Comparison of ENCODE assay signal across 8 cellular contexts in genomic region chr6:31793927-31794245, GRCh38. TPM values are rescaled to one million over a fixed set of nuclear protein-coding genes. Genes with fewer than 3 reads are reported as not detected.
DNase-seq lines count a peak whose midpoint lies in the region; ATAC-seq and TF ChIP-seq lines count a peak whose summit lies in the region.
"Not testable (repeated sequence)": the region's sequence is repeated elsewhere in the genome, so short reads cannot be mapped to it uniquely, and the experiment has no call there.

No MANE protein-coding gene starts in this region.

- H3K36me3 Mint-ChIP-seq in CD8-positive, alpha-beta memory T cell = peaks cover 3 to 35% (median 5%) of the 10 kb centered on the region in 3 donors
- H3K36me3 Mint-ChIP-seq in activated naive CD8-positive, alpha-beta T cell treated with anti-CD3 and anti-CD28 coated beads, Interleukin-2, amount 10 ng/mL, durations not matched to agents 7 days and 5 days = peaks cover 24% of the 10 kb centered on the region
- H3K36me3 Mint-ChIP-seq in endodermal cell (ENCODE audit: low read depth) (peaks cover 30% of the 10 kb centered on the region), osteocyte (ENCODE audit: unreplicated experiment) (peaks cover 11% of the 10 kb centered on the region)
- H3K36me3 Mint-ChIP-seq in type B pancreatic cell = not testable (repeated sequence)

- not testable (repeated sequence) for ATAC-seq in activated naive CD8-positive, alpha-beta T cell treated with anti-CD3 and anti-CD28 coated beads, Interleukin-2, amount 10 ng/mL, durations not matched to agents 7 days and 5 days (ENCODE audit: low read depth)

- POLR2A ChIA-PET in CD8-positive, alpha-beta memory T cell (lab: Charles Lee); activated naive CD8-positive, alpha-beta T cell treated with anti-CD3 and anti-CD28 coated beads, Interleukin-2, amount 10 ng/mL, durations not matched to agents 7 days and 5 days (lab: Charles Lee): not testable (repeated sequence)

- H3K36me3 ChIP-seq in CD8-positive, alpha-beta memory T cell (ENCODE audit: insufficient read depth, low read length); kidney epithelial cell (ENCODE audit: control insufficient read depth, insufficient read depth, low read length): not testable (repeated sequence)
- peaks cover 59% of the 10 kb centered on the region for H3K36me3 ChIP-seq in KOPT-K1 (ENCODE audit: insufficient read depth, low read length)
- peaks cover 50% of the 10 kb centered on the region for H3K36me3 ChIP-seq in endodermal cell (ENCODE audit: control insufficient read depth, insufficient read depth, low read length)

- H3K9me3 ChIP-seq in CD8-positive, alpha-beta memory T cell (ENCODE audit: low read length); KOPT-K1 (ENCODE audit: insufficient read depth, low read length, poor library complexity, severe bottlenecking); endodermal cell (ENCODE audit: control insufficient read depth, low read length): not testable (repeated sequence)

- CTCF ChIA-PET in CD8-positive, alpha-beta memory T cell (lab: Charles Lee) = interaction anchor here (1.5 kb wide), 1 partner anchor 24 kb away, joined by 4 read pairs; no protein-coding TSS in a partner anchor

- not testable (repeated sequence) for H3K27me3 Mint-ChIP-seq in CD8-positive, alpha-beta memory T cell; activated naive CD8-positive, alpha-beta T cell treated with anti-CD3 and anti-CD28 coated beads, Interleukin-2, amount 10 ng/mL, durations not matched to agents 7 days and 5 days; endodermal cell (ENCODE audit: insufficient read depth); osteocyte (ENCODE audit: unreplicated experiment); type B pancreatic cell

- not testable (repeated sequence) for DNase-seq in CD8-positive, alpha-beta memory T cell; activated naive CD8-positive, alpha-beta T cell treated with anti-CD3 and anti-CD28 coated beads, Interleukin-2, amount 10 ng/mL, durations not matched to agents 7 days and 5 days; endodermal cell; kidney epithelial cell (ENCODE audit: low read depth); osteocyte (ENCODE audit: extremely low spot score, unreplicated experiment); type B pancreatic cell (ENCODE audit: extremely low spot score, unreplicated experiment)

- H3K4me3 Mint-ChIP-seq in CD8-positive, alpha-beta memory T cell = peak overlapping the region; percentile 72 to 97 (median 94)
- H3K4me3 Mint-ChIP-seq in activated naive CD8-positive, alpha-beta T cell treated with anti-CD3 and anti-CD28 coated beads, Interleukin-2, amount 10 ng/mL, durations not matched to agents 7 days and 5 days = peak overlapping the region; percentile 98
- peak overlapping the region; percentile 97 for H3K4me3 Mint-ChIP-seq in endodermal cell
- peak overlapping the region; percentile 99 for H3K4me3 Mint-ChIP-seq in osteocyte (ENCODE audit: unreplicated experiment)
- peak overlapping the region; percentile 84 for H3K4me3 Mint-ChIP-seq in type B pancreatic cell

- H3K27ac ChIP-seq in CD8-positive, alpha-beta memory T cell (ENCODE audit: low read depth, low read length) = peak overlapping the region; percentile 87
- H3K27ac ChIP-seq in KOPT-K1 (ENCODE audit: low read depth, low read length, poor library complexity, severe bottlenecking) (peak overlapping the region; percentile 96), VCaP (peak overlapping the region; percentile 96)
- H3K27ac ChIP-seq in endodermal cell (ENCODE audit: low read depth, low read length) = not testable (repeated sequence)

- H3K9me3 Mint-ChIP-seq in CD8-positive, alpha-beta memory T cell; activated naive CD8-positive, alpha-beta T cell treated with anti-CD3 and anti-CD28 coated beads, Interleukin-2, amount 10 ng/mL, durations not matched to agents 7 days and 5 days; endodermal cell; osteocyte (ENCODE audit: unreplicated experiment); type B pancreatic cell: not testable (repeated sequence)

- not testable (repeated sequence) for TF ChIP-seq CTCF in VCaP (conservative IDR thresholded peaks at IDR 0.05); endodermal cell (conservative IDR thresholded peaks at IDR 0.05); kidney epithelial cell (IDR thresholded peaks at IDR 0.05; ENCODE audit: insufficient read depth, low read length, poor library complexity, severe bottlenecking); osteocyte (IDR thresholded peaks at IDR 0.05); type B pancreatic cell (conservative IDR thresholded peaks at IDR 0.05)

- H3K9ac ChIP-seq in endodermal cell (ENCODE audit: extremely low read depth, low read length, poor library complexity, severe bottlenecking) = peak overlapping the region; percentile 87

- not testable (repeated sequence) for H3K27me3 ChIP-seq in CD8-positive, alpha-beta memory T cell (ENCODE audit: insufficient read depth, low read length, poor library complexity, severe bottlenecking); endodermal cell (ENCODE audit: control insufficient read depth, insufficient read depth, low read length, poor library complexity, severe bottlenecking); kidney epithelial cell (ENCODE audit: control insufficient read depth, insufficient read depth, low read length)

- H3K4me3 ChIP-seq in CD8-positive, alpha-beta memory T cell (ENCODE audit: low read length) = peak overlapping the region; percentile 82
- H3K4me3 ChIP-seq in endodermal cell (ENCODE audit: low read length) (peak overlapping the region; percentile 95), kidney epithelial cell (ENCODE audit: low read depth, low read length) (peak overlapping the region; percentile 75)

- H3K27ac Mint-ChIP-seq in CD8-positive, alpha-beta memory T cell = peak overlapping the region; percentile 65 to 96 (median 88)
- peak overlapping the region; percentile 82 for H3K27ac Mint-ChIP-seq in activated naive CD8-positive, alpha-beta T cell treated with anti-CD3 and anti-CD28 coated beads, Interleukin-2, amount 10 ng/mL, durations not matched to agents 7 days and 5 days
- not testable (repeated sequence) for H3K27ac Mint-ChIP-seq in endodermal cell
- H3K27ac Mint-ChIP-seq in osteocyte (ENCODE audit: unreplicated experiment) (peak overlapping the region; percentile 99), type B pancreatic cell (peak overlapping the region; percentile 70)

- H3K4me1 Mint-ChIP-seq in CD8-positive, alpha-beta memory T cell = peaks cover 38 to 60% (median 40%) of the 10 kb centered on the region in 3 donors
- peaks cover 34% of the 10 kb centered on the region for H3K4me1 Mint-ChIP-seq in activated naive CD8-positive, alpha-beta T cell treated with anti-CD3 and anti-CD28 coated beads, Interleukin-2, amount 10 ng/mL, durations not matched to agents 7 days and 5 days
- H3K4me1 Mint-ChIP-seq in endodermal cell (peaks cover 11% of the 10 kb centered on the region), osteocyte (ENCODE audit: unreplicated experiment) (peaks cover 17% of the 10 kb centered on the region), type B pancreatic cell (ENCODE audit: unreplicated experiment) (peaks cover 15% of the 10 kb centered on the region)

- WGBS in endodermal cell (ENCODE audit: insufficient coverage in 1 of 2, insufficient read length in 1 of 2), 2 experiments = 97 to 100% methylated on average over 5 to 6 of the region's 6 CpGs

- H3K4me1 ChIP-seq in CD8-positive, alpha-beta memory T cell (ENCODE audit: insufficient read depth, low read length) = peaks cover 46% of the 10 kb centered on the region
- not testable (repeated sequence) for H3K4me1 ChIP-seq in endodermal cell (ENCODE audit: control insufficient read depth, insufficient read depth, low read length)

RNA-seq across cellular contexts. Expression of gene VARS1, which starts 1.7 kb away (rescaled TPM):
- 100 to 1,000 TPM; 179 to 180 TPM for total RNA-seq in CD8-positive, alpha-beta memory T cell
- 47.5 TPM for polyA plus RNA-seq in CD8-positive, alpha-beta memory T cell
- 10 to 100 TPM; 68.2 to 75.3 TPM for total RNA-seq in activated naive CD8-positive, alpha-beta T cell treated with anti-CD3 and anti-CD28 coated beads, Interleukin-2, amount 10 ng/mL, durations not matched to agents 7 days and 5 days
- total RNA-seq in endodermal cell (10 to 100 TPM; 81.4 to 83.1 TPM), kidney epithelial cell (165 and 181 TPM in 2 replicates), osteocyte (73.0 and 73.4 TPM in 2 replicates), type B pancreatic cell (ENCODE audit: low replicate concordance) (89.0 and 104 TPM in 2 replicates)
- 76.2 TPM for polyA plus RNA-seq in endodermal cell (2013, experiment 1 of 2)
- polyA plus RNA-seq in endodermal cell (2013, experiment 2 of 2) = 67.5 TPM

RNA-seq across cellular contexts. Expression of gene LSM2, which starts 12.9 kb away (rescaled TPM):
- total RNA-seq in CD8-positive, alpha-beta memory T cell = 100 to 1,000 TPM; 160 to 172 TPM
- 80.8 TPM for polyA plus RNA-seq in CD8-positive, alpha-beta memory T cell
- total RNA-seq in activated naive CD8-positive, alpha-beta T cell treated with anti-CD3 and anti-CD28 coated beads, Interleukin-2, amount 10 ng/mL, durations not matched to agents 7 days and 5 days = 10 to 100 TPM; 89.9 to 97.9 TPM
- total RNA-seq in endodermal cell = 100 to 1,000 TPM; 106 to 119 TPM
- polyA plus RNA-seq in endodermal cell (2013, experiment 1 of 2) = 131 TPM
- polyA plus RNA-seq in endodermal cell (2013, experiment 2 of 2) = 120 TPM
- total RNA-seq in kidney epithelial cell = 78.6 and 89.0 TPM in 2 replicates
- 50.6 and 54.3 TPM in 2 replicates for total RNA-seq in osteocyte
- total RNA-seq in type B pancreatic cell (ENCODE audit: low replicate concordance) = 57.9 and 74.5 TPM in 2 replicates

RNA-seq across cellular contexts. Expression of gene VWA7, which starts 16.8 kb away (rescaled TPM):
- 1 to 10 TPM; 1.4 to 1.7 TPM for total RNA-seq in CD8-positive, alpha-beta memory T cell
- 2.5 TPM for polyA plus RNA-seq in CD8-positive, alpha-beta memory T cell
- total RNA-seq in activated naive CD8-positive, alpha-beta T cell treated with anti-CD3 and anti-CD28 coated beads, Interleukin-2, amount 10 ng/mL, durations not matched to agents 7 days and 5 days = 1 to 10 TPM; 5.2 to 5.7 TPM
- total RNA-seq in endodermal cell = under 1 TPM; 0.64 to 0.95 TPM
- 1.2 TPM for polyA plus RNA-seq in endodermal cell (2013, experiment 1 of 2)
- 0.70 TPM for polyA plus RNA-seq in endodermal cell (2013, experiment 2 of 2)
- total RNA-seq in kidney epithelial cell = 1.5 and 3.1 TPM in 2 replicates
- total RNA-seq in osteocyte = 0.50 and 0.94 TPM in 2 replicates
- 6.1 and 6.4 TPM in 2 replicates for total RNA-seq in type B pancreatic cell (ENCODE audit: low replicate concordance)

RNA-seq across cellular contexts. Expression of gene HSPA1L, which starts 21.2 kb away (rescaled TPM):
- 1 to 10 TPM; 3.5 to 3.8 TPM for total RNA-seq in CD8-positive, alpha-beta memory T cell
- 3.0 TPM for polyA plus RNA-seq in CD8-positive, alpha-beta memory T cell
- 1 to 10 TPM; 3.3 to 4.5 TPM for total RNA-seq in activated naive CD8-positive, alpha-beta T cell treated with anti-CD3 and anti-CD28 coated beads, Interleukin-2, amount 10 ng/mL, durations not matched to agents 7 days and 5 days
- total RNA-seq in endodermal cell (1 to 10 TPM; 1.2 to 1.5 TPM), kidney epithelial cell (0.46 and 1.1 TPM in 2 replicates), osteocyte (1.1 and 1.7 TPM in 2 replicates), type B pancreatic cell (ENCODE audit: low replicate concordance) (1.8 and 1.9 TPM in 2 replicates)
- polyA plus RNA-seq in endodermal cell (2013, experiment 1 of 2) = 1.1 TPM
- 1.4 TPM for polyA plus RNA-seq in endodermal cell (2013, experiment 2 of 2)

RNA-seq across cellular contexts. Expression of gene HSPA1A, which starts 21.5 kb away (rescaled TPM):
- total RNA-seq in CD8-positive, alpha-beta memory T cell = 10 to 100 TPM; 64.8 to 70.1 TPM
- 34.1 TPM for polyA plus RNA-seq in CD8-positive, alpha-beta memory T cell
- total RNA-seq in activated naive CD8-positive, alpha-beta T cell treated with anti-CD3 and anti-CD28 coated beads, Interleukin-2, amount 10 ng/mL, durations not matched to agents 7 days and 5 days = 10 to 100 TPM; 62.2 to 63.5 TPM
- total RNA-seq in endodermal cell = 10 to 100 TPM; 53.1 to 62.6 TPM
- polyA plus RNA-seq in endodermal cell (2013, experiment 1 of 2) = 50.5 TPM
- polyA plus RNA-seq in endodermal cell (2013, experiment 2 of 2) = 49.6 TPM
- total RNA-seq in kidney epithelial cell = 54.6 and 67.0 TPM in 2 replicates
- total RNA-seq in osteocyte = 19.7 and 24.8 TPM in 2 replicates
- total RNA-seq in type B pancreatic cell (ENCODE audit: low replicate concordance) = 45.7 and 54.7 TPM in 2 replicates
